ENCODE assay signal across 8 cellular contexts in genomic region chr2:97663962-97664635, GRCh38. TPM values are rescaled to one million over a fixed set of nuclear protein-coding genes. Genes with fewer than 3 reads are reported as not detected.
DNase-seq lines count a peak whose midpoint lies in the region; ATAC-seq, FAIRE-seq and TF ChIP-seq lines count a peak whose summit lies in the region.

Gene ACTR1B (minus strand): TSS chr2:97664044. CDS start chr2:97663890, 154 bp downstream.

- peaks cover 20% of the 10 kb centered on the region for H3K79me2 ChIP-seq in HepG2 (ENCODE audit: insufficient read depth, low read length)

- H3K36me3 ChIP-seq in HepG2 (replicated peaks in 1 of 2; ENCODE audit: control insufficient read depth in 1 of 2, insufficient read depth in 2 of 2, low read length in 2 of 2), result peaks cover 5 to 11% of the 10 kb centered on the region in 2 experiments; a peak in 4 of 5 replicates

- H3K27ac ChIP-seq in CD4-positive, alpha-beta T cell (ENCODE audit: low read depth, low read length), result peak within 1 kb of the TSS; percentile 93
- H3K27ac ChIP-seq in HepG2 (ENCODE audit: extremely low read length, insufficient read depth, low read length), result peak within 1 kb of the TSS; percentile 92

- WGBS in HepG2 (ENCODE audit: low lambda C conversion rate), result under 1% methylated on average over 39 of the region's 60 CpGs

- H3K27ac Mint-ChIP-seq in CD4-positive, alpha-beta T cell, result peak within 1 kb of the TSS; percentile 99

- peak; percentile 86 for ATAC-seq in CD4-positive, alpha-beta T cell (ENCODE audit: poor library complexity)
- ATAC-seq in GM19438 (IDR thresholded peaks at IDR 0.05; ENCODE audit: low read depth, unreplicated experiment) (peak; percentile 85), HG03575 (IDR thresholded peaks at IDR 0.05; ENCODE audit: extremely low read depth, insufficient number of reproducible peaks, low FRiP score, unreplicated experiment) (peak; percentile 80), HepG2 (peak; percentile 91)

- no peaks in the 10 kb centered on the region for H3K27me3 ChIP-seq in CD4-positive, alpha-beta T cell (ENCODE audit: control insufficient read depth, insufficient read depth, low read length)
- no peaks in the 10 kb centered on the region; a peak in 1 of 5 replicates for H3K27me3 ChIP-seq in HepG2 (ENCODE audit: control insufficient read depth in 1 of 2, insufficient read depth in 2 of 2, low read length in 2 of 2)

- CTCF ChIA-PET in CD4-positive, alpha-beta T cell (lab: Charles Lee), result interaction anchor here (0.7 to 4.1 kb wide), 10 partner anchors 9 to 73 kb away, joined by 3 to 29 read pairs (median 4); partner anchors contain the start of gene COX5B
- CTCF ChIA-PET in HepG2 (lab: Yijun Ruan, JAX; ENCODE audit: low intra/inter-chr PET ratio, low total read pairs), result interaction anchor here (1.2 to 2.6 kb wide), 2 partner anchors 33 to 73 kb away, joined by 4 to 10 read pairs; no protein-coding TSS in a partner anchor

- TF ChIP-seq EP300 in HepG2 (IDR thresholded peaks at IDR 0.05; ENCODE audit: low read depth in 2 of 2, low read length in 2 of 2), result peak in 1 of 2 experiments; percentile 26; a peak in 1 of 4 replicates
- TF ChIP-seq EP300 in HepG2 (CRISPR knock-in tag; IDR thresholded peaks at IDR 0.05; ENCODE audit: borderline replicate concordance), result no peak

- peak within 1 kb of the TSS; percentile 92 for H3K4me2 ChIP-seq in HepG2 (ENCODE audit: low read depth, low read length)

- peak within 1 kb of the TSS; percentile 91 for H3K9ac ChIP-seq in HepG2 (ENCODE audit: insufficient read depth, low read depth, low read length)

- POLR2A ChIA-PET in CD4-positive, alpha-beta T cell (lab: Charles Lee), result interaction anchor here (0.9 to 8.4 kb wide), 11 partner anchors 10 to 79 kb away, joined by 3 to 244 read pairs (median 12); partner anchors contain the start of genes ANKRD36B, COX5B and ZAP70
- POLR2A ChIA-PET in HepG2 (lab: Yijun Ruan, JAX), result interaction anchor here (0.6 to 8.2 kb wide), 10 partner anchors 12 to 1597 kb away, joined by 3 to 298 read pairs (median 4); partner anchors contain the start of genes ANKRD36B, C2orf15 and COX5B

- H3K4me3 Mint-ChIP-seq in CD4-positive, alpha-beta T cell, result peak within 1 kb of the TSS; percentile 100

- DNase-seq in CD4-positive, alpha-beta T cell, result peak; percentile 94 to 98 (median 96)
- DNase-seq in NCI-H82 (lab: John Stamatoyannopoulos, UW), result peak; percentile 92
- peak; percentile 97 to 98 for DNase-seq in activated CD4-positive, alpha-beta T cell treated with anti-CD3 and anti-CD28 coated beads, Interleukin-2, amount 50 U/mL, for 48 hours
- DNase-seq in dermis microvascular lymphatic vessel endothelial cell (ENCODE audit: low read depth in 2 of 2), result peak; percentile 95 to 99
- DNase-seq in HepG2 (ENCODE audit: low spot score), result peak; percentile 98
- DNase-seq in stimulated activated CD4-positive, alpha-beta T cell treated with anti-CD3 and anti-CD28 coated beads, Interleukin-4, amount 100 ng/mL, for 1 hour, result peak; percentile 97

- peaks cover 44% of the 10 kb centered on the region for H3K4me1 ChIP-seq in HepG2 (ENCODE audit: insufficient read depth, low read length)

- H3K27me3 Mint-ChIP-seq in CD4-positive, alpha-beta T cell, result no peaks in the 10 kb centered on the region

- peak; percentile 76 for FAIRE-seq in HepG2 (lab: Jason Lieb, UNC)

- peak within 1 kb of the TSS; percentile 80 to 96 (median 87) for H3K4me3 ChIP-seq in HepG2 (replicated peaks in 1 of 3; ENCODE audit: insufficient read depth in 1 of 3, low read depth in 2 of 3, low read length in 3 of 3)

- H3K9me3 ChIP-seq in CD4-positive, alpha-beta T cell (ENCODE audit: control insufficient read depth, low read length), result no peaks in the 10 kb centered on the region
- no peaks in the 10 kb centered on the region for H3K9me3 ChIP-seq in HepG2 (ENCODE audit: low read length)

- peak; percentile 66 for TF ChIP-seq CTCF in CD4-positive, alpha-beta T cell (IDR thresholded peaks at IDR 0.05)
- TF ChIP-seq CTCF in HepG2 (CRISPR knock-in tag; IDR thresholded peaks at IDR 0.05), result peak; percentile 52

- peak; percentile 54; the same call in 1 of the 2 replicates for TF ChIP-seq RAD21 in HepG2 (CRISPR knock-in tag; IDR thresholded peaks at IDR 0.05)

- in situ Hi-C loops in HepG2 (cut with HindIII; ENCODE audit: extremely low pct_ligation_motif_present, low pct_unique_long_range_greater_than_20kb), result loop anchor here (5.0 to 25.0 kb wide), 2 partner anchors 77 to 1602 kb away; partner anchors contain the start of gene ANKRD36B

- no peaks in the 10 kb centered on the region for H3K9me3 Mint-ChIP-seq in CD4-positive, alpha-beta T cell

- BruUV-seq in HepG2 (replicated peaks; lab: Mats Ljungman, UMichigan), result no TSS peak

- peak; percentile 81 to 91 for TF ChIP-seq POLR2A in HepG2 (IDR thresholded peaks at IDR 0.05; ENCODE audit: insufficient read depth in 1 of 2, low read depth in 2 of 2, low read length in 2 of 2)

- H4K20me1 ChIP-seq in HepG2 (ENCODE audit: insufficient read depth, low read length), result peaks cover 9% of the 10 kb centered on the region; the same call in 1 of the 2 replicates

- peaks cover 31% of the 10 kb centered on the region for H3K4me1 Mint-ChIP-seq in CD4-positive, alpha-beta T cell (ENCODE audit: low read depth)

- peaks cover 32% of the 10 kb centered on the region for H3K36me3 Mint-ChIP-seq in CD4-positive, alpha-beta T cell (ENCODE audit: low read depth)

- peak within 1 kb of the TSS; percentile 29 for H2AFZ ChIP-seq in HepG2 (ENCODE audit: low read length)

- intact Hi-C loops in CD4-positive, alpha-beta T cell (cut with DNase I, micrococcal nuclease), result loop anchor here (1.0 to 10.0 kb wide), 7 partner anchors 19 to 1029 kb away; partner anchors contain the start of genes CNNM4 (in 1 of the 2), KANSL3 (in 1 of the 2), TMEM131 (in 1 of the 2) and ZAP70 (in 1 of the 2)
- intact Hi-C loops in HepG2 (cut with micrococcal nuclease; ENCODE audit: unreplicated experiment), result loop anchor here (2.0 kb wide), 2 partner anchors 17 to 73 kb away; partner anchors contain the start of gene COX5B

TF ChIP-seq in HepG2, 621 proteins besides CTCF, POLR2A, EP300 and RAD21 (continues in another document):
- TF ChIP-seq ARNT2 (CRISPR knock-in tag; IDR thresholded peaks at IDR 0.05; ENCODE audit: low read depth), result peak; percentile 19
- no peak for TF ChIP-seq FIP1L1 (IDR thresholded peaks at IDR 0.05; ENCODE audit: borderline replicate concordance, insufficient read depth, low read depth, low read length)
- no peak for TF ChIP-seq DZIP1 (CRISPR knock-in tag; IDR thresholded peaks at IDR 0.05)
- no peak for TF ChIP-seq ZNF543 (CRISPR knock-in tag; IDR thresholded peaks at IDR 0.05)
- TF ChIP-seq EED (CRISPR knock-in tag; IDR thresholded peaks at IDR 0.05), result no peak
- no peak for TF ChIP-seq BORCS8-MEF2B (CRISPR knock-in tag; IDR thresholded peaks at IDR 0.05)

RNA-seq across cellular contexts. Expression of gene ACTR1B, which starts in this region (rescaled TPM):
- total RNA-seq in CD4-positive, alpha-beta T cell, result 10 to 100 TPM; 89.5 to 92.8 TPM
- total RNA-seq in dermis microvascular lymphatic vessel endothelial cell (62.0 and 80.9 TPM in 2 replicates), HepG2 (2016; rRNA removed; fragmentation: Illumina TruSeq; extraction: Trizol) (59.9 and 76.7 TPM in 2 replicates)
- total RNA-seq in HepG2 (2016; cell fraction: cytosol; rRNA removed; fragmentation: Illumina TruSeq; extraction: Trizol; ENCODE audit: low read depth), result 70.2 and 78.4 TPM in 2 replicates
- 55.1 and 78.5 TPM in 2 replicates for total RNA-seq in HepG2 (2016; cell fraction: insoluble cytoplasmic fraction; rRNA removed; fragmentation: Illumina TruSeq; extraction: Trizol)
- total RNA-seq in HepG2 (2016; cell fraction: membrane; rRNA removed; fragmentation: Illumina TruSeq; extraction: Trizol), result 130 and 146 TPM in 2 replicates
- 55.2 and 70.0 TPM in 2 replicates for total RNA-seq in HepG2 (2016; cell fraction: nucleus; rRNA removed; fragmentation: Illumina TruSeq; extraction: Trizol)
- 61.7 and 77.6 TPM in 2 replicates for polyA plus RNA-seq in HepG2 (2011; rRNA removed)
- polyA plus RNA-seq in HepG2 (2011; cell fraction: cytosol; rRNA removed), result 55.9 and 77.2 TPM in 2 replicates
- polyA plus RNA-seq in HepG2 (2011; cell fraction: nucleus; rRNA removed), result 251 and 257 TPM in 2 replicates
- 53.7 and 58.6 TPM in 2 replicates for polyA plus RNA-seq in HepG2 (2012)
- polyA plus RNA-seq in HepG2 (2016; cell fraction: cytosol; fragmentation: Illumina TruSeq; extraction: Trizol; ENCODE audit: low read depth), result 74.0 and 88.4 TPM in 2 replicates
- 55.8 and 66.7 TPM in 2 replicates for polyA plus RNA-seq in HepG2 (2016; cell fraction: insoluble cytoplasmic fraction; fragmentation: Illumina TruSeq; extraction: Trizol; ENCODE audit: low read depth)
- polyA plus RNA-seq in HepG2 (2016; cell fraction: membrane; fragmentation: Illumina TruSeq; extraction: Trizol; ENCODE audit: low read depth), result 105 and 114 TPM in 2 replicates
- polyA plus RNA-seq in HepG2 (2016; cell fraction: nucleus; fragmentation: Illumina TruSeq; extraction: Trizol; ENCODE audit: insufficient read depth, low read depth), result 103 and 116 TPM in 2 replicates
- polyA minus RNA-seq in HepG2 (2011; rRNA and poly(A)+ RNA removed; ENCODE audit: low replicate concordance), result 87.1 and 132 TPM in 2 replicates
- polyA minus RNA-seq in HepG2 (2011; cell fraction: cytosol; rRNA and poly(A)+ RNA removed), result 28.5 and 31.1 TPM in 2 replicates
- 72.0 and 76.6 TPM in 2 replicates for polyA minus RNA-seq in HepG2 (2011; cell fraction: nucleus; rRNA and poly(A)+ RNA removed)

Comparison
In these comparisons a context has a peak if more than half of its experiments do, and no peak if none do; other contexts are left out.
1. Peak in every context shown above with its lines: DNase-seq, ATAC-seq, H3K4me3 ChIP-seq and H3K27ac ChIP-seq.